32 cellular contexts compared by ENCODE assay signal in genomic region chr10:1556496-1556895, GRCh38.
"Had no signal": no experiment of that assay in that cellular context is flagged by ENCODE, and none has a peak within 500 bp of the region (broad histone marks: within the 10 kb centered on the region; RNA-seq: fewer than 3 reads in every experiment).

No MANE protein-coding gene starts in this region.

- H3K36me3 Mint-ChIP-seq: activated naive CD4-positive, alpha-beta T cell treated with anti-CD3 and anti-CD28 coated beads, Interleukin-2, amount 50 U/mL, for 72 hours; activated naive CD8-positive, alpha-beta T cell treated with anti-CD3 and anti-CD28 coated beads, Interleukin-2, amount 10 ng/mL, durations not matched to agents 7 days and 5 days; brain had no signal

- H3K9me3 ChIP-seq: ascending aorta, breast epithelium, colonic mucosa had no signal

- H3K36me3 ChIP-seq: ascending aorta, breast epithelium, cardiac muscle cell, colonic mucosa, WERI-Rb-1 had no signal

- H3K27me3 ChIP-seq: ascending aorta, cardiac muscle cell, colonic mucosa had no signal

- H3K4me3 Mint-ChIP-seq: activated B cell treated with CpG ODN at 0.5 μM for 24 hours; activated CD8-positive, alpha-beta T cell treated with anti-CD3 and anti-CD28 coated beads for 36 hours; activated naive CD4-positive, alpha-beta T cell treated with anti-CD3 and anti-CD28 coated beads for 36 hours; activated naive CD8-positive, alpha-beta T cell treated with anti-CD3 and anti-CD28 coated beads, Interleukin-2, amount 10 ng/mL, durations not matched to agents 7 days and 5 days; activated T-helper 1 cell treated with anti-CD3 and anti-CD28 coated beads, Interleukin-12 subunit alpha, Interleukin-12 subunit beta, Interleukin-2, Interleukin-4 antibody, amounts not matched to agents 30 ng/mL and 10 ng/mL and 1 ng/mL, durations not matched to agents 14 hours and 24 hours and 36 hours; brain; dendritic cell treated with granulocyte-macrophage colony-stimulating factor and Interleukin-4, amounts not matched to agents 40 ng/mL and 50 ng/mL, for 4 days; endodermal cell; T-helper 17 cell; T-helper 2 cell treated with Interferon-gamma antibody and Interleukin-4, amounts not matched to agents 5 μg/mL and 100 μg/mL, for 36 hours had no signal

- H3K4me3 ChIP-seq: ascending aorta, breast epithelium, cardiac muscle cell, colonic mucosa, dorsolateral prefrontal cortex had no signal

- H3K27ac Mint-ChIP-seq: activated B cell treated with CpG ODN at 0.5 μM for 24 hours; activated CD8-positive, alpha-beta T cell treated with anti-CD3 and anti-CD28 coated beads for 36 hours; activated naive CD4-positive, alpha-beta T cell treated with anti-CD3 and anti-CD28 coated beads for 36 hours; activated naive CD4-positive, alpha-beta T cell treated with anti-CD3 and anti-CD28 coated beads, Interleukin-2, amount 50 U/mL, for 72 hours; activated naive CD8-positive, alpha-beta T cell treated with anti-CD3 and anti-CD28 coated beads, Interleukin-2, amount 10 ng/mL, durations not matched to agents 7 days and 5 days; activated T-helper 1 cell treated with anti-CD3 and anti-CD28 coated beads, Interleukin-12 subunit alpha, Interleukin-12 subunit beta, Interleukin-2, Interleukin-4 antibody, amounts not matched to agents 30 ng/mL and 10 ng/mL and 1 ng/mL, durations not matched to agents 14 hours and 24 hours and 36 hours; activated T-helper 2 cell treated with anti-CD3 and anti-CD28 coated beads, Interferon-gamma antibody, Interleukin-2, Interleukin-4, amounts not matched to agents 10 μg/mL and 5 μg/mL and 100 μg/mL, durations not matched to agents 14 hours and 24 hours and 36 hours; brain; dendritic cell treated with granulocyte-macrophage colony-stimulating factor and Interleukin-4, amounts not matched to agents 40 ng/mL and 50 ng/mL, for 4 days; endodermal cell; T-helper 2 cell treated with Interferon-gamma antibody and Interleukin-4, amounts not matched to agents 5 μg/mL and 100 μg/mL, for 36 hours had no signal

- H3K27ac ChIP-seq: ascending aorta, breast epithelium, cardiac muscle cell, colonic mucosa, dorsolateral prefrontal cortex, WERI-Rb-1 had no signal

- H3K4me1 ChIP-seq: ascending aorta, breast epithelium, colonic mucosa had no signal

- DNase-seq: activated B cell treated with CpG ODN at 0.5 μM for 24 hours; activated CD4-positive, alpha-beta T cell treated with anti-CD3 and anti-CD28 coated beads for 48 hours; activated CD4-positive, alpha-beta T cell treated with anti-CD3 and anti-CD28 coated beads, Interleukin-2, amount 50 U/mL, for 1 hour; activated CD4-positive, alpha-beta T cell treated with anti-CD3 and anti-CD28 coated beads, Interleukin-2, amount 50 U/mL, for 48 hours; activated CD8-positive, alpha-beta memory T cell treated with anti-CD3 and anti-CD28 coated beads for 24 hours; activated CD8-positive, alpha-beta T cell treated with anti-CD3 and anti-CD28 coated beads for 36 hours; activated gamma-delta T cell treated with Interleukin-2 at 50 U/mL for 16 hours; activated naive CD4-positive, alpha-beta T cell treated with anti-CD3 and anti-CD28 coated beads for 36 hours; activated naive CD8-positive, alpha-beta T cell treated with anti-CD3 and anti-CD28 coated beads, Interleukin-2, amount 10 ng/mL, durations not matched to agents 7 days and 5 days; activated T-cell treated with anti-CD3 and anti-CD28 coated beads, Interleukin-2, amount 50 U/mL, for 1 hour; activated T-cell treated with anti-CD3 and anti-CD28 coated beads, Interleukin-2, amount 50 U/mL, for 48 hours; central memory CD4-positive, alpha-beta T cell; cerebellar nuclear complex; colonic mucosa; effector memory CD4-positive, alpha-beta T cell; endodermal cell; foreskin fibroblast; T-helper 1 cell; T-helper 17 cell; T1000; WERI-Rb-1 had no signal

- H3K4me1 Mint-ChIP-seq: activated naive CD8-positive, alpha-beta T cell treated with anti-CD3 and anti-CD28 coated beads, Interleukin-2, amount 10 ng/mL, durations not matched to agents 7 days and 5 days had no signal

- H3K9me3 Mint-ChIP-seq: activated B cell treated with CpG ODN at 0.5 μM for 24 hours; activated CD8-positive, alpha-beta T cell treated with anti-CD3 and anti-CD28 coated beads for 36 hours; activated naive CD4-positive, alpha-beta T cell treated with anti-CD3 and anti-CD28 coated beads for 36 hours; activated naive CD4-positive, alpha-beta T cell treated with anti-CD3 and anti-CD28 coated beads, Interleukin-2, amount 50 U/mL, for 72 hours; activated naive CD8-positive, alpha-beta T cell treated with anti-CD3 and anti-CD28 coated beads, Interleukin-2, amount 10 ng/mL, durations not matched to agents 7 days and 5 days; activated T-helper 1 cell treated with anti-CD3 and anti-CD28 coated beads, Interleukin-12 subunit alpha, Interleukin-12 subunit beta, Interleukin-2, Interleukin-4 antibody, amounts not matched to agents 30 ng/mL and 10 ng/mL and 1 ng/mL, durations not matched to agents 14 hours and 24 hours and 36 hours; activated T-helper 2 cell treated with anti-CD3 and anti-CD28 coated beads, Interferon-gamma antibody, Interleukin-2, Interleukin-4, amounts not matched to agents 10 μg/mL and 5 μg/mL and 100 μg/mL, durations not matched to agents 14 hours and 24 hours and 36 hours; brain; dendritic cell treated with granulocyte-macrophage colony-stimulating factor and Interleukin-4, amounts not matched to agents 40 ng/mL and 50 ng/mL, for 4 days; endodermal cell; T-helper 2 cell treated with Interferon-gamma antibody and Interleukin-4, amounts not matched to agents 5 μg/mL and 100 μg/mL, for 36 hours had no signal

- ATAC-seq: activated CD4-positive, CD25-positive, alpha-beta regulatory T cell treated with anti-CD3 and anti-CD28 coated beads, Interleukin-2, amount 50 U/mL, for 24 hours; activated CD8-positive, alpha-beta T cell treated with anti-CD3 and anti-CD28 coated beads for 36 hours; activated naive CD4-positive, alpha-beta T cell treated with anti-CD3 and anti-CD28 coated beads, Interleukin-2, amount 50 U/mL, for 72 hours; T-helper 17 cell had no signal
